8 cellular contexts compared by ENCODE assay signal in the genomic region with DNA sequence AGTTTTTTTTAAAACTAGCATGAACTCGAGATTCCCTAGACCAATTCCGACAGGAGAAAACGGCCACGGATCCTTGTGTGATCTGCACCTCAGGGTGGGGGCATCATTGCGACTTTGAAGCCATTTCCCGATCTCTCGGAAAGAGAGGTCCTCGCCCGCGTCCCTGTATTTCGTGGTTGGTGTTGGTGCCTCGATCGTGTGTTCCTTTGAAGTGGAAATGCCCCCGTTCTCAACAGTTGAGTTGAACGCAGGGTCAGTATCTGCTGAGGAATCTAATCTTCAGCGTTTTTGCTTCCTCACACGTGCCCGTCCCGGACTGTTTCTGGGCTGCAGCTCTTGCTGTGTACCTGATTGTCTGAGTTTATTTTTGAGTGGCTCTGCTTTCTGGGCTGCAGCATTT. TPM values are rescaled to one million over a fixed set of nuclear protein-coding genes. Genes with fewer than 3 reads are reported as not detected.
DNase-seq lines count a peak whose midpoint lies in the region; ATAC-seq and TF ChIP-seq lines count a peak whose summit lies in the region.

No MANE protein-coding gene starts in this region.

- H4K5ac ChIP-seq in H9 (ENCODE audit: insufficient read length, low read depth, low read length): no peak overlapping the region

- H2BK120ac ChIP-seq in H9 (ENCODE audit: low read depth, low read length, poor library complexity, severe bottlenecking): no peak overlapping the region

- H2BK12ac ChIP-seq in H9 (ENCODE audit: insufficient read length, low read depth, low read length): no peak overlapping the region

- no peak overlapping the region for H3K56ac ChIP-seq in H9 (ENCODE audit: insufficient read length, low read depth, low read length)

- H3K4me2 ChIP-seq in H9 (ENCODE audit: insufficient read depth, insufficient read length, low read length) (peak overlapping the region; percentile 78), hepatocyte (peak overlapping the region; percentile 94)

- no peak for ATAC-seq in HG02798 (IDR thresholded peaks at IDR 0.05; ENCODE audit: poor library complexity, unreplicated experiment)

- WGBS in H9 (ENCODE audit: extremely low coverage, insufficient read length, low lambda C conversion rate): no CpG with 5 or more reads among the region's 19 CpGs
- WGBS in hepatocyte (ENCODE audit: low lambda C conversion rate, missing lambda C conversion rate): 6% methylated on average over 19 of the region's 19 CpGs

- peaks cover 17% of the 10 kb centered on the region for H3K27me3 Mint-ChIP-seq in H9 (ENCODE audit: low read depth)
- H3K27me3 Mint-ChIP-seq in activated CD4-positive, alpha-beta memory T cell treated with anti-CD3 and anti-CD28 coated beads, Interleukin-2, amount 10 ng/mL, durations not matched to agents 7 days and 5 days: no peaks in the 10 kb centered on the region

- H3K4me3 Mint-ChIP-seq in H9: peak overlapping the region; percentile 83 to 86
- H3K4me3 Mint-ChIP-seq in activated CD4-positive, alpha-beta memory T cell treated with anti-CD3 and anti-CD28 coated beads, Interleukin-2, amount 10 ng/mL, durations not matched to agents 7 days and 5 days: peak overlapping the region; percentile 89

- peaks cover 17% of the 10 kb centered on the region for H3K4me1 ChIP-seq in ACC112 (ENCODE audit: control insufficient read depth, insufficient read depth, low read length, unreplicated experiment)
- no peaks in the 10 kb centered on the region for H3K4me1 ChIP-seq in H9 (ENCODE audit: insufficient read depth, low read length)
- peaks cover 30% of the 10 kb centered on the region for H3K4me1 ChIP-seq in hepatocyte (ENCODE audit: insufficient read depth)

- no peak overlapping the region for H2AFZ ChIP-seq in ACC112 (ENCODE audit: low read length, unreplicated experiment)
- H2AFZ ChIP-seq in H9 (ENCODE audit: low read length): no peak overlapping the region
- H2AFZ ChIP-seq in hepatocyte: no peak overlapping the region

- H3K27ac ChIP-seq in ACC112 (ENCODE audit: low read depth, low read length) (peak overlapping the region; percentile 61), H9 (ENCODE audit: insufficient read length, low read depth, low read length) (no peak overlapping the region), hepatocyte (peak overlapping the region; percentile 56)

- no peaks in the 10 kb centered on the region for H3K9me3 ChIP-seq in H9 (ENCODE audit: control insufficient read depth, low read depth, low read length)
- H3K9me3 ChIP-seq in hepatocyte (ENCODE audit: low read depth): no peaks in the 10 kb centered on the region

- no peak overlapping the region for H3K27ac Mint-ChIP-seq in H9
- peak overlapping the region; percentile 69 for H3K27ac Mint-ChIP-seq in activated CD4-positive, alpha-beta memory T cell treated with anti-CD3 and anti-CD28 coated beads, Interleukin-2, amount 10 ng/mL, durations not matched to agents 7 days and 5 days

- H3K18ac ChIP-seq in H9 (ENCODE audit: insufficient read length, low read depth, low read length): no peak overlapping the region

- peaks cover 7 to 25% (median 23%) of the 10 kb centered on the region in 3 experiments; a peak in 6 of 7 replicates for H3K36me3 Mint-ChIP-seq in H9 (ENCODE audit: insufficient read depth in 1 of 3, low read depth in 3 of 3)
- peaks cover 25% of the 10 kb centered on the region for H3K36me3 Mint-ChIP-seq in activated CD4-positive, alpha-beta memory T cell treated with anti-CD3 and anti-CD28 coated beads, Interleukin-2, amount 10 ng/mL, durations not matched to agents 7 days and 5 days (ENCODE audit: low read depth)

- no peak overlapping the region for H3K23ac ChIP-seq in H9 (ENCODE audit: insufficient read length, low read depth, low read length)

- peak overlapping the region; percentile 15 for H3K9ac ChIP-seq in H9 (ENCODE audit: extremely low read depth, insufficient read length, low read length)

- H4K20me1 ChIP-seq in H9 (ENCODE audit: control insufficient read depth, insufficient read depth, insufficient read length): no peaks in the 10 kb centered on the region
- H4K20me1 ChIP-seq in hepatocyte (ENCODE audit: insufficient read depth, poor library complexity, severe bottlenecking): peaks cover 10% of the 10 kb centered on the region

- no peak overlapping the region for H2BK20ac ChIP-seq in H9 (ENCODE audit: low read depth, low read length, poor library complexity, severe bottlenecking)

- no peak overlapping the region for H4K91ac ChIP-seq in H9 (ENCODE audit: insufficient read length, low read depth, low read length)

- no peak overlapping the region for H3K4ac ChIP-seq in H9 (ENCODE audit: low read depth, low read length)

- H4K8ac ChIP-seq in H9 (replicated peaks; ENCODE audit: insufficient read length, low read depth, low read length): no peak overlapping the region

- peaks cover 24% of the 10 kb centered on the region for H3K23me2 ChIP-seq in H9 (ENCODE audit: insufficient read length, low read depth, low read length, poor library complexity, severe bottlenecking)

- no peaks in the 10 kb centered on the region for H3K9me2 ChIP-seq in hepatocyte (replicated peaks; ENCODE audit: insufficient read depth)

- CTCF ChIA-PET in activated CD4-positive, alpha-beta memory T cell treated with anti-CD3 and anti-CD28 coated beads, Interleukin-2, amount 10 ng/mL, durations not matched to agents 7 days and 5 days (lab: Charles Lee): interaction anchor here (0.9 kb wide), 1 partner anchor 93 kb away, joined by 5 read pairs; a partner anchor contains a TSS

- H3K4me3 ChIP-seq in ACC112 (ENCODE audit: low read depth, low read length) (peak overlapping the region; percentile 96), hepatocyte (peak overlapping the region; percentile 80)

- H2AK5ac ChIP-seq in H9 (ENCODE audit: insufficient read length, low read length): no peak overlapping the region

- no peak overlapping the region for H3K14ac ChIP-seq in H9 (ENCODE audit: insufficient read depth, low read length)

- TF ChIP-seq CTCF in H9 (conservative IDR thresholded peaks at IDR 0.05) (no peak), hepatocyte (IDR thresholded peaks at IDR 0.05; ENCODE audit: poor library complexity) (no peak)

- DNase-seq in H9 (no peak), hepatocyte (ENCODE audit: low spot score) (peak; percentile 22), pons (ENCODE audit: low spot score) (no peak), NCI-H345 (lab: John Stamatoyannopoulos, UW) (no peak)
- DNase-seq in activated CD4-positive, alpha-beta memory T cell treated with anti-CD3 and anti-CD28 coated beads, Interleukin-2, amount 10 ng/mL, durations not matched to agents 7 days and 5 days: no peak
- peak; percentile 38 for DNase-seq in stimulated activated CD8-positive, alpha-beta memory T cell treated with anti-CD3 and anti-CD28 coated beads, Interleukin-4, amount 100 ng/mL, for 48 hours

- H3K79me1 ChIP-seq in H9 (ENCODE audit: insufficient read depth, low read depth, low read length, poor library complexity, severe bottlenecking): peaks cover 8% of the 10 kb centered on the region

- H3K36me3 ChIP-seq in ACC112 (ENCODE audit: insufficient read depth, low read length): peaks cover 10% of the 10 kb centered on the region
- H3K36me3 ChIP-seq in hepatocyte (replicated peaks; ENCODE audit: insufficient read depth, low read depth): no peaks in the 10 kb centered on the region

- H3K27me3 ChIP-seq in ACC112 (ENCODE audit: insufficient read depth, low read length) (no peaks in the 10 kb centered on the region), H9 (ENCODE audit: insufficient read depth, low read length) (peaks cover 6% of the 10 kb centered on the region; the same call in 1 of the 2 replicates), hepatocyte (no peaks in the 10 kb centered on the region)

- peaks cover 0 to 3% of the 10 kb centered on the region in 2 experiments; a peak in 1 of 5 replicates for H3K9me3 Mint-ChIP-seq in H9
- no peaks in the 10 kb centered on the region for H3K9me3 Mint-ChIP-seq in activated CD4-positive, alpha-beta memory T cell treated with anti-CD3 and anti-CD28 coated beads, Interleukin-2, amount 10 ng/mL, durations not matched to agents 7 days and 5 days

- no peak overlapping the region for H2BK15ac ChIP-seq in H9 (ENCODE audit: low read depth, low read length)

- H2BK5ac ChIP-seq in H9 (ENCODE audit: insufficient read length, low read length): no peak overlapping the region

- no peak overlapping the region for H3T11ph ChIP-seq in H9 (ENCODE audit: low read length)

- peaks cover 53% of the 10 kb centered on the region for H3K79me2 ChIP-seq in ACC112 (ENCODE audit: control insufficient read depth, insufficient read depth, low read length, unreplicated experiment)
- peaks cover 12% of the 10 kb centered on the region; the same call in 1 of the 2 replicates for H3K79me2 ChIP-seq in H9 (ENCODE audit: insufficient read depth, low read length)
- H3K79me2 ChIP-seq in hepatocyte: peaks cover 60% of the 10 kb centered on the region

- H3K4me1 Mint-ChIP-seq in H9: peaks cover 22 to 30% of the 10 kb centered on the region in 2 experiments
- H3K4me1 Mint-ChIP-seq in activated CD4-positive, alpha-beta memory T cell treated with anti-CD3 and anti-CD28 coated beads, Interleukin-2, amount 10 ng/mL, durations not matched to agents 7 days and 5 days: peaks cover 45% of the 10 kb centered on the region

- POLR2A ChIA-PET in activated CD4-positive, alpha-beta memory T cell treated with anti-CD3 and anti-CD28 coated beads, Interleukin-2, amount 10 ng/mL, durations not matched to agents 7 days and 5 days (lab: Charles Lee): interaction anchor here (0.7 to 3.7 kb wide), 3 partner anchors 28 to 93 kb away, joined by 3 to 15 read pairs (median 3); a partner anchor contains a TSS

RNA-seq across cellular contexts. Expression of a gene that starts 1.1 kb away (rescaled TPM):
- total RNA-seq in H9 (2021) (39.2 and 46.2 TPM in 2 replicates), hepatocyte (7.0 and 8.2 TPM in 2 replicates)
- 10 to 100 TPM; 24.2 to 24.5 TPM for total RNA-seq in activated CD4-positive, alpha-beta memory T cell treated with anti-CD3 and anti-CD28 coated beads, Interleukin-2, amount 10 ng/mL, durations not matched to agents 7 days and 5 days
- polyA plus RNA-seq in hepatocyte: 6.7 and 9.9 TPM in 2 replicates

RNA-seq across cellular contexts. Expression of a gene that starts 1.4 kb away (rescaled TPM):
- total RNA-seq in H9 (2021) (21.3 and 24.0 TPM in 2 replicates), hepatocyte (18.8 and 21.5 TPM in 2 replicates)
- 1 to 10 TPM; 7.7 to 9.1 TPM for total RNA-seq in activated CD4-positive, alpha-beta memory T cell treated with anti-CD3 and anti-CD28 coated beads, Interleukin-2, amount 10 ng/mL, durations not matched to agents 7 days and 5 days
- 18.5 and 22.9 TPM in 2 replicates for polyA plus RNA-seq in hepatocyte

Comparison
In these comparisons a context has a peak if more than half of its experiments do, and no peak if none do; other contexts are left out.
1. DNase-seq: peak in hepatocyte (single experiment) and stimulated activated CD8-positive, alpha-beta memory T cell treated with anti-CD3 and anti-CD28 coated beads, Interleukin-4, amount 100 ng/mL, for 48 hours (single experiment); none in H9 (single experiment), activated CD4-positive, alpha-beta memory T cell treated with anti-CD3 and anti-CD28 coated beads, Interleukin-2, amount 10 ng/mL, durations not matched to agents 7 days and 5 days (single experiment), pons (single experiment) and NCI-H345 (single experiment).